In the genomic region with DNA sequence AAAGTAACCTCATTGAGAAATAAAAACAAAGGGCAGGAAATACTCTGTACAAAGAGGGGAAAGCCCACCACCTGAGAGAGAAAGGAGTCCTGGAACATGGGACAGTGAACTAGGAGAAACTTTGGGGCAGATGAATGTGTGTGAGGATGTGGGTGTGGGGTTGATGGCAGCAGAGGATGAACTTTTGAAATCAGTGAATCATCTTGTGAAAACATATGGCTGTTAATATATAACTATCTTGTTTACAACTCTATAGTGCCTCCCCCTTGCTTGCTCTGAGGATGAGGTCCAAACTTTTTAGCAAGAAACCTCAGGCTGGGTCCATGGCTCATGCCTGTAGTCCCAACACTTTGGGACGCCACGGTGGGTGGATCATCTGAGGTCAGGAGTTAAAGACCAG, we compare ENCODE assay signal across 16 cellular contexts.
"Had no signal": no experiment of that assay in that cellular context is flagged by ENCODE, and none has a peak within 500 bp of the region (broad histone marks: within the 10 kb centered on the region; RNA-seq: fewer than 3 reads in every experiment).

No MANE protein-coding gene starts in this region.

- H3K4me3 Mint-ChIP-seq: activated B cell treated with CpG ODN at 0.5 μM for 24 hours; activated naive CD4-positive, alpha-beta T cell treated with anti-CD3 and anti-CD28 coated beads, Interleukin-2, amount 50 U/mL, for 24 hours; brain; central memory CD8-positive, alpha-beta T cell; effector memory CD8-positive, alpha-beta T cell; nephron progenitor cell had no signal

- H3K9me3 Mint-ChIP-seq: central memory CD8-positive, alpha-beta T cell had no signal

- H3K9me3 ChIP-seq: prostate gland, transverse colon had no signal

- H2AFZ ChIP-seq: hepatocyte had no signal

- DNase-seq: activated B cell treated with CpG ODN at 0.5 μM for 24 hours; amygdala; effector memory CD8-positive, alpha-beta T cell; kidney; nephron progenitor cell; spleen; stimulated activated naive CD4-positive, alpha-beta T cell; substantia nigra; transverse colon had no signal

- H3K4me1 ChIP-seq: prostate gland, spleen, transverse colon had no signal

- H3K79me2 ChIP-seq: hepatocyte had no signal

- H3K4me1 Mint-ChIP-seq: activated B cell treated with CpG ODN at 0.5 μM for 24 hours; activated naive CD4-positive, alpha-beta T cell treated with anti-CD3 and anti-CD28 coated beads, Interleukin-2, amount 50 U/mL, for 24 hours; central memory CD8-positive, alpha-beta T cell had no signal

- H3K36me3 Mint-ChIP-seq: activated naive CD4-positive, alpha-beta T cell treated with anti-CD3 and anti-CD28 coated beads, Interleukin-2, amount 50 U/mL, for 24 hours; brain had no signal

- H3K4me2 ChIP-seq: hepatocyte had no signal

- H3K27me3 Mint-ChIP-seq: brain; central memory CD8-positive, alpha-beta T cell; effector memory CD8-positive, alpha-beta T cell had no signal

- H3K27me3 ChIP-seq: hepatocyte, spleen, transverse colon had no signal

- H3K4me3 ChIP-seq: hepatocyte, prostate gland, spleen, transverse colon had no signal

- ATAC-seq: effector memory CD8-positive, alpha-beta T cell; sciatic nerve had no signal

- H3K27ac Mint-ChIP-seq: activated B cell treated with CpG ODN at 0.5 μM for 24 hours; activated naive CD4-positive, alpha-beta T cell treated with anti-CD3 and anti-CD28 coated beads, Interleukin-2, amount 50 U/mL, for 24 hours; brain; effector memory CD8-positive, alpha-beta T cell; nephron progenitor cell had no signal

- H3K36me3 ChIP-seq: prostate gland, spleen, transverse colon had no signal

- H3K27ac ChIP-seq: epithelial cell of prostate, hepatocyte, prostate gland, spleen, transverse colon had no signal
